10 cellular contexts compared by ENCODE assay signal in the genomic region with DNA sequence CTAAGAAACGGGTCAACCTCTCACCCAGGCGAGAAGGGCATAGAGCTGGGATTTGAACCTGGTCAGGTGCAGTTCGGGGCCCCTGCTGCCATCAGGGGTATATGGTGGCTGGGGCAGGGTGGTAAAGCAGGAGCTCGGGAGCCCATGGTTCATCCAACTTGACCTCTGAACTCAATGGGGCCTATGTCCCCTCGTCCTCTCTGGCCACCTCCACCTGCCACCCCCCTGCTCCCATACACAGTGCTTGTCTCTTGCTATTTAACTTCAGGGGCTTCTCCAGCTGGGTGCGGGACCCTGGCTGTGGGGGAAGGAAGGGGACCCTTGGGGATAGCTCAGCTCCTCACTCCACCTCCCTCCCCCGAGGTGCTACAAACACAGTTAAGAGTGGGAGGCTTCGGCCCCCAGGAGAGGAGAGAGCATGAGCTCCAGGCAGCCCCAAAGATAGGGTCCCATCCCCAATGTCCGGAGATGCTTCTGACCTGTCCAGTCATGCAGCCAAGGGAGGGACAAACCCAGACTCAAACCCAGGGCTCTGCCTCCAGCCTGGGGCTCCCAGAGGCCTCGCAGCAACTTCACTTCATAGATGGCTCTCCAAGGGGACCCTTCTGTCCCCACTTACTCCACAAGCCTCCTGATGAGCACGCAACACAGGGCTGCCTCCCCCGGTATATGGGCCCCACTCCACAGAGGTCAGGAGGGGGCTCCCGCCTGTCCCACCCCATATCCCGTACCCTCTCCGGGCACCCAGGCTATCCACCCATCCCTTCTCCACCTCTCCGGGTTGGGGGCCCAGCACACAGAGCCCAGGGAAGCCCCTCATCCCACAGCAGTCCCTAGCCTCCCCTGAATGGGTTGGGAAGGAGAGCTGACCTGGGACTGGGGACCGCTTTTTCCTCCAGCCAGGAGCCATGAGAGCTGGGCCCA. TPM values are rescaled to one million over a fixed set of nuclear protein-coding genes. Genes with fewer than 3 reads are reported as not detected.
DNase-seq lines count a peak whose midpoint lies in the region; ATAC-seq and TF ChIP-seq lines count a peak whose summit lies in the region.
"Had no signal": no experiment of that assay in that cellular context is flagged by ENCODE, and none has a peak within 500 bp of the region (broad histone marks: within the 10 kb centered on the region; RNA-seq: fewer than 3 reads in every experiment).

No MANE protein-coding gene starts in this region.

- peaks cover 18% of the 10 kb centered on the region for H3K36me3 Mint-ChIP-seq in CD4-positive, CD25-positive, alpha-beta regulatory T cell
- H3K36me3 Mint-ChIP-seq in T-helper 17 cell (ENCODE audit: low read depth): peaks cover 2% of the 10 kb centered on the region
- no peaks in the 10 kb centered on the region for H3K36me3 Mint-ChIP-seq in type B pancreatic cell

- H3K4me3 ChIP-seq in CD4-positive, CD25-positive, alpha-beta regulatory T cell (ENCODE audit: low read depth, low read length): peak overlapping the region; percentile 92
- H3K4me3 ChIP-seq in mononuclear cell (ENCODE audit: low read length): peak overlapping the region; percentile 57

- H3K9me3 ChIP-seq in CD4-positive, CD25-positive, alpha-beta regulatory T cell (ENCODE audit: control insufficient read depth in 2 of 2, low read length in 2 of 2): no peaks in the 10 kb centered on the region
- H3K9me3 ChIP-seq in T-helper 17 cell (ENCODE audit: control insufficient read depth, low read length, poor library complexity, severe bottlenecking) (no peaks in the 10 kb centered on the region), mononuclear cell (ENCODE audit: low read depth, low read length) (no peaks in the 10 kb centered on the region)

- no peaks in the 10 kb centered on the region for H3K27me3 ChIP-seq in CD4-positive, CD25-positive, alpha-beta regulatory T cell (ENCODE audit: control insufficient read depth, insufficient read depth, low read length)
- H3K27me3 ChIP-seq in mononuclear cell (ENCODE audit: insufficient read depth, low read length): no peaks in the 10 kb centered on the region

- peak overlapping the region; percentile 90 for H3K27ac ChIP-seq in CD4-positive, CD25-positive, alpha-beta regulatory T cell (ENCODE audit: insufficient read depth, low read length, poor library complexity, severe bottlenecking)

- ATAC-seq in CD4-positive, CD25-positive, alpha-beta regulatory T cell (ENCODE audit: low read depth in 2 of 2): no peak
- ATAC-seq in GM19438 (IDR thresholded peaks at IDR 0.05; ENCODE audit: low read depth, unreplicated experiment) (peak; percentile 8), T-helper 17 cell (no peak)

- peaks cover 5% of the 10 kb centered on the region for H3K27me3 Mint-ChIP-seq in CD4-positive, CD25-positive, alpha-beta regulatory T cell
- H3K27me3 Mint-ChIP-seq in T-helper 17 cell (no peaks in the 10 kb centered on the region), type B pancreatic cell (peaks cover 16% of the 10 kb centered on the region)

- peaks cover 66% of the 10 kb centered on the region for H3K4me1 ChIP-seq in CD4-positive, CD25-positive, alpha-beta regulatory T cell (ENCODE audit: control insufficient read depth, insufficient read depth, low read length, poor library complexity, severe bottlenecking)
- peaks cover 21% of the 10 kb centered on the region for H3K4me1 ChIP-seq in mononuclear cell (ENCODE audit: insufficient read depth, low read length)

- H3K36me3 ChIP-seq in CD4-positive, CD25-positive, alpha-beta regulatory T cell (ENCODE audit: control insufficient read depth, insufficient read depth, low read length): peaks cover 6% of the 10 kb centered on the region

- peak overlapping the region; percentile 86 to 100 (median 99) for H3K27ac Mint-ChIP-seq in CD4-positive, CD25-positive, alpha-beta regulatory T cell
- H3K27ac Mint-ChIP-seq in T-helper 17 cell (peak overlapping the region; percentile 93), type B pancreatic cell (no peak overlapping the region)

- peaks cover 0 to 6% (median 2%) of the 10 kb centered on the region in 7 donors for H3K9me3 Mint-ChIP-seq in CD4-positive, CD25-positive, alpha-beta regulatory T cell
- peaks cover 5% of the 10 kb centered on the region for H3K9me3 Mint-ChIP-seq in type B pancreatic cell

- no peak for TF ChIP-seq CTCF in type B pancreatic cell (conservative IDR thresholded peaks at IDR 0.05)

- peaks cover 0 to 73% (median 47%) of the 10 kb centered on the region in 4 donors for H3K4me1 Mint-ChIP-seq in CD4-positive, CD25-positive, alpha-beta regulatory T cell
- peaks cover 47% of the 10 kb centered on the region for H3K4me1 Mint-ChIP-seq in T-helper 17 cell
- no peaks in the 10 kb centered on the region for H3K4me1 Mint-ChIP-seq in type B pancreatic cell (ENCODE audit: unreplicated experiment)

- peak overlapping the region; percentile 94 to 97 (median 96) for H3K4me3 Mint-ChIP-seq in CD4-positive, CD25-positive, alpha-beta regulatory T cell
- H3K4me3 Mint-ChIP-seq in T-helper 17 cell (peak overlapping the region; percentile 94), type B pancreatic cell (no peak overlapping the region)

- DNase-seq in CD4-positive, CD25-positive, alpha-beta regulatory T cell: no peak
- no peak for DNase-seq in T-helper 17 cell
- no peak for DNase-seq in COR-L47 (lab: John Stamatoyannopoulos, UW)
- DNase-seq in type B pancreatic cell (ENCODE audit: extremely low spot score, unreplicated experiment): no peak
- no peak for DNase-seq in SKM-1 treated with dmso at 0.1 percent for 144 hours (lab: John Stamatoyannopoulos, UW; ENCODE audit: unreplicated experiment)
- no peak for DNase-seq in iPS-NIHi7 (ENCODE audit: extremely low spot score)
- DNase-seq: NCI-H1417 had no signal

RNA-seq across cellular contexts. Expression of gene IL2RB, which starts 0.7 kb away (rescaled TPM):
- total RNA-seq in CD4-positive, CD25-positive, alpha-beta regulatory T cell: 197 TPM
- 100 to 1,000 TPM; 160 to 189 (median 163) TPM for polyA plus RNA-seq in CD4-positive, CD25-positive, alpha-beta regulatory T cell
- total RNA-seq in T-helper 17 cell (100 to 1,000 TPM in 1 of 2 donors, 10 to 100 TPM in 1; 76.4 to 107 TPM), mononuclear cell (26.9 TPM), type B pancreatic cell (ENCODE audit: low replicate concordance) (0.12 and 0.68 TPM in 2 replicates)
- total RNA-seq: renal cortical epithelial cell had no signal

RNA-seq across cellular contexts. Expression of gene C1QTNF6, which starts 39.0 kb away (rescaled TPM):
- 13.6 TPM for total RNA-seq in CD4-positive, CD25-positive, alpha-beta regulatory T cell
- polyA plus RNA-seq in CD4-positive, CD25-positive, alpha-beta regulatory T cell: 1 to 10 TPM; 1.6 to 2.4 (median 2.1) TPM
- total RNA-seq in T-helper 17 cell (10 to 100 TPM; 11.2 to 11.8 TPM), mononuclear cell (1.4 TPM), type B pancreatic cell (ENCODE audit: low replicate concordance) (23.2 and 26.2 TPM in 2 replicates)

RNA-seq across cellular contexts. Expression of gene TMPRSS6, which starts 39.5 kb away (rescaled TPM):
- 1.5 TPM for total RNA-seq in CD4-positive, CD25-positive, alpha-beta regulatory T cell
- under 1 TPM; 0.10 to 0.18 (median 0.14) TPM for polyA plus RNA-seq in CD4-positive, CD25-positive, alpha-beta regulatory T cell
- under 1 TPM; 0.31 to 0.92 TPM for total RNA-seq in T-helper 17 cell
- total RNA-seq in mononuclear cell: under 0.01 TPM
- 7.6 and 14.3 TPM in 2 replicates for total RNA-seq in type B pancreatic cell (ENCODE audit: low replicate concordance)
- total RNA-seq: renal cortical epithelial cell had no signal

Comparison
In these comparisons a context has a peak if more than half of its experiments do, and no peak if none do; other contexts are left out.
1. RNA of gene IL2RB, which starts 0.7 kb away (total RNA-seq): 197 TPM in CD4-positive, CD25-positive, alpha-beta regulatory T cell (single experiment), 76.4 to 107 TPM in T-helper 17 cell and 26.9 TPM in mononuclear cell (single experiment); 0.12 to 0.68 TPM in type B pancreatic cell; every median in the first group is over 10 times any median in the second.